Comparison of ENCODE assay signal across 1 cellular context in genomic region chr7:99631311-99632109, GRCh38.
A peak's percentile ranks its signal among the peaks of the same experiment; 100 is the strongest.
TF ChIP-seq lines count a peak whose summit lies in the region.

No MANE protein-coding gene starts in this region.

TF ChIP-seq in GM12878, 131 proteins besides CTCF, POLR2A, EP300 and RAD21:
- TF ChIP-seq BACH1 (IDR thresholded peaks at IDR 0.05; ENCODE audit: borderline replicate concordance) (no peak), SREBF2 (IDR thresholded peaks at IDR 0.05; ENCODE audit: low read length) (no peak), MEF2B (IDR thresholded peaks at IDR 0.05; ENCODE audit: partially characterized antibody, poor library complexity, severe bottlenecking) (peak; percentile 41), MXI1 (IDR thresholded peaks at IDR 0.05; ENCODE audit: low read depth, low read length) (peak; percentile 41; the same call in 1 of the 2 replicates), YY1 (IDR thresholded peaks at IDR 0.05; ENCODE audit: low read depth, low read length) (no peak), CBX5 (IDR thresholded peaks at IDR 0.05; ENCODE audit: low read depth) (no peak), CHD4 (IDR thresholded peaks at IDR 0.05) (no peak), RELA (IDR thresholded peaks at IDR 0.05; ENCODE audit: borderline replicate concordance, partially characterized antibody) (no peak), NR2C1 (IDR thresholded peaks at IDR 0.05) (no peak), ZBTB33 (IDR thresholded peaks at IDR 0.05) (no peak), IKZF2 (IDR thresholded peaks at IDR 0.05) (no peak), STAT3 (IDR thresholded peaks at IDR 0.05; ENCODE audit: low read depth, low read length) (no peak), MTA2 (IDR thresholded peaks at IDR 0.05; ENCODE audit: low read depth) (peak; percentile 74), EGR1 (IDR thresholded peaks at IDR 0.05; ENCODE audit: borderline replicate concordance in 1 of 2, low read depth in 2 of 2, low read length in 2 of 2) (no peak), RCOR1 (conservative IDR thresholded peaks at IDR 0.05; ENCODE audit: low read depth, low read length) (no peak), BRCA1 (IDR thresholded peaks at IDR 0.05; ENCODE audit: low read depth, low read length) (no peak), ZNF592 (IDR thresholded peaks at IDR 0.05) (no peak), EED (IDR thresholded peaks at IDR 0.05; ENCODE audit: low read depth) (no peak), TBL1XR1 (IDR thresholded peaks at IDR 0.05; ENCODE audit: low read depth, low read length) (no peak), ETV6 (conservative IDR thresholded peaks at IDR 0.05 in 1 of 2, IDR thresholded peaks at IDR 0.05 in 1 of 2; ENCODE audit: borderline replicate concordance in 1 of 2, low read depth in 1 of 2) (no peak), BCL11A (IDR thresholded peaks at IDR 0.05; ENCODE audit: low read depth, low read length) (no peak)
- TF ChIP-seq, protein P1, sequence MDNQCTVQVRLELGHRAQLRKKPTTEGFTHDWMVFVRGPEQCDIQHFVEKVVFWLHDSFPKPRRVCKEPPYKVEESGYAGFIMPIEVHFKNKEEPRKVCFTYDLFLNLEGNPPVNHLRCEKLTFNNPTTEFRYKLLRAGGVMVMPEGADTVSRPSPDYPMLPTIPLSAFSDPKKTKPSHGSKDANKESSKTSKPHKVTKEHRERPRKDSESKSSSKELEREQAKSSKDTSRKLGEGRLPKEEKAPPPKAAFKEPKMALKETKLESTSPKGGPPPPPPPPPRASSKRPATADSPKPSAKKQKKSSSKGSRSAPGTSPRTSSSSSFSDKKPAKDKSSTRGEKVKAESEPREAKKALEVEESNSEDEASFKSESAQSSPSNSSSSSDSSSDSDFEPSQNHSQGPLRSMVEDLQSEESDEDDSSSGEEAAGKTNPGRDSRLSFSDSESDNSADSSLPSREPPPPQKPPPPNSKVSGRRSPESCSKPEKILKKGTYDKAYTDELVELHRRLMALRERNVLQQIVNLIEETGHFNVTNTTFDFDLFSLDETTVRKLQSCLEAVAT (IDR thresholded peaks at IDR 0.05) = no peak
